ENCODE assay signal across 9 cellular contexts in genomic region chr6:132161283-132161682, GRCh38.
DNase-seq lines count a peak whose midpoint lies in the region; ATAC-seq and TF ChIP-seq lines count a peak whose summit lies in the region.
"Had no signal": no experiment of that assay in that cellular context is flagged by ENCODE, and none has a peak within 500 bp of the region (broad histone marks: within the 10 kb centered on the region; RNA-seq: fewer than 3 reads in every experiment).

No MANE protein-coding gene starts in this region.

- peak; percentile 37 for TF ChIP-seq CTCF in BE2C (IDR thresholded peaks at IDR 0.05; ENCODE audit: low read depth, low read length)
- TF ChIP-seq CTCF in LNCAP (IDR thresholded peaks at IDR 0.05) = peak; percentile 77
- TF ChIP-seq CTCF in mucosa of descending colon (IDR thresholded peaks at IDR 0.05) = peak; percentile 30

- no peak for DNase-seq in BE2C
- DNase-seq in dermis microvascular lymphatic vessel endothelial cell (ENCODE audit: low read depth in 2 of 2) = peak; percentile 18 to 71
- peak in 1 of 3 donors; percentile 9 for DNase-seq in mucosa of descending colon
- no peak for DNase-seq in NCI-H2107 treated with DMSO at 0.1 percent for 48 hours (lab: John Stamatoyannopoulos, UW; ENCODE audit: unreplicated experiment)
- no peak for DNase-seq in DMS153 (lab: John Stamatoyannopoulos, UW)
- DNase-seq in DMS79 (lab: John Stamatoyannopoulos, UW) = no peak
- DNase-seq: activated T-cell treated with anti-CD3 and anti-CD28 coated beads, Interleukin-2, amount 50 U/mL, for 72 hours had no signal

- no peaks in the 10 kb centered on the region for H3K27me3 ChIP-seq in BE2C

- H3K9me3 ChIP-seq in BE2C = no peaks in the 10 kb centered on the region
- H3K9me3 ChIP-seq in mucosa of descending colon = no peaks in the 10 kb centered on the region

- H3K36me3 ChIP-seq in BE2C (no peaks in the 10 kb centered on the region), mucosa of descending colon (ENCODE audit: low read depth) (no peaks in the 10 kb centered on the region)

- H3K4me3 ChIP-seq in BE2C (ENCODE audit: low read depth, low read length) (no peak overlapping the region), mucosa of descending colon (no peak overlapping the region)

- intact Hi-C loops in mucosa of descending colon (cut with DNase I, micrococcal nuclease) = loop anchor here in 1 of 2 donors (2.0 kb wide), 1 partner anchor 238 kb away; no protein-coding TSS in a partner anchor

- ATAC-seq in mucosa of descending colon (peak; percentile 42), GM18502 (IDR thresholded peaks at IDR 0.05; ENCODE audit: poor library complexity, unreplicated experiment) (no peak)
- ATAC-seq: activated T-cell treated with anti-CD3 and anti-CD28 coated beads, Interleukin-2, amount 50 U/mL, for 72 hours had no signal

- H3K4me1 ChIP-seq in BE2C = no peaks in the 10 kb centered on the region
- no peaks in the 10 kb centered on the region for H3K4me1 ChIP-seq in mucosa of descending colon (ENCODE audit: low read depth)

Comparison
In these comparisons a context has a peak if more than half of its experiments do, and no peak if none do; other contexts are left out.
1. DNase-seq: peak in dermis microvascular lymphatic vessel endothelial cell (2 of 2); none in BE2C (single experiment), NCI-H2107 treated with DMSO at 0.1 percent for 48 hours (single experiment), DMS153 (single experiment) and DMS79 (single experiment).
2. Peak in every context shown above with its lines, with median percentiles within 50 percentile points of each other: CTCF ChIP-seq.